In the genomic region with DNA sequence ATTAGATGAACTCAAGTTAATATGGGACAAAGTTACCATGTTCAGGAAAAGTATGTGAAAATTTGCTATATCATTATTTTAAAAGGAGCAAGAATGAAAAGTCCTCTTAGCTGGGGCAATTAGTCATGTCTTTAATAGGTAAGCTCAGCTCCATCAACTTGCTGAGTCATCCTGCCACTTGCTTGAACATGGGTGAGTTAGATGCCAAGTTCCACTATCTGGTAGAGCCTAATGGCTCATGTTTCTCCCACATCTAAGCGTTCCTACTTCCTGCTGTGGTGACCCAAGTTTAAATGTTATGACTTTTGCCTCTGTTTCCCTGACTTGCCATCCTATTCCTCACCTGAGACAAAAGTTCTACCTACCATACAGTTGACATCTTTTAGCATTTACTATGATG, we compare ENCODE assay signal across 11 cellular contexts.
A peak's percentile ranks its signal among the peaks of the same experiment; 100 is the strongest.
DNase-seq lines count a peak whose midpoint lies in the region; ATAC-seq and TF ChIP-seq lines count a peak whose summit lies in the region.
"Had no signal": no experiment of that assay in that cellular context is flagged by ENCODE, and none has a peak within 500 bp of the region (broad histone marks: within the 10 kb centered on the region; RNA-seq: fewer than 3 reads in every experiment).

No MANE protein-coding gene starts in this region.

- H3K4me3 ChIP-seq in choroid plexus epithelial cell (ENCODE audit: low read depth, low read length): no peak overlapping the region
- H3K4me3 ChIP-seq: spleen, stomach had no signal

- CTCF ChIA-PET in activated CD4-positive, alpha-beta memory T cell treated with anti-CD3 and anti-CD28 coated beads for 36 hours (lab: Charles Lee): no interaction called here
- CTCF ChIA-PET in activated CD4-positive, alpha-beta memory T cell treated with anti-CD3 and anti-CD28 coated beads, Interleukin-2, amount 10 ng/mL, durations not matched to agents 7 days and 5 days (lab: Charles Lee): no interaction called here

- no peaks in the 10 kb centered on the region for H3K36me3 Mint-ChIP-seq in activated CD4-positive, alpha-beta memory T cell treated with anti-CD3 and anti-CD28 coated beads for 36 hours
- no peaks in the 10 kb centered on the region for H3K36me3 Mint-ChIP-seq in activated CD4-positive, alpha-beta memory T cell treated with anti-CD3 and anti-CD28 coated beads, Interleukin-2, amount 10 ng/mL, durations not matched to agents 7 days and 5 days (ENCODE audit: low read depth)
- H3K36me3 Mint-ChIP-seq: T-cell had no signal

- H3K4me1 Mint-ChIP-seq in activated CD4-positive, alpha-beta memory T cell treated with anti-CD3 and anti-CD28 coated beads for 36 hours (ENCODE audit: low read depth): peaks cover 8% of the 10 kb centered on the region
- peaks cover 3% of the 10 kb centered on the region for H3K4me1 Mint-ChIP-seq in activated CD4-positive, alpha-beta memory T cell treated with anti-CD3 and anti-CD28 coated beads, Interleukin-2, amount 10 ng/mL, durations not matched to agents 7 days and 5 days
- H3K4me1 Mint-ChIP-seq: T-cell had no signal

- peak; percentile 28 for DNase-seq in activated CD4-positive, alpha-beta memory T cell treated with anti-CD3 and anti-CD28 coated beads for 36 hours
- DNase-seq in activated CD4-positive, alpha-beta memory T cell treated with anti-CD3 and anti-CD28 coated beads, Interleukin-2, amount 10 ng/mL, durations not matched to agents 7 days and 5 days: no peak
- peak; percentile 56 for DNase-seq in NCI-H226
- peak; percentile 3 for DNase-seq in choroid plexus epithelial cell (ENCODE audit: low read depth)
- peak; percentile 94 for DNase-seq in renal cortical epithelial cell (ENCODE audit: low read depth)
- DNase-seq in NCI-H1417 (lab: John Stamatoyannopoulos, UW): no peak
- no peak for DNase-seq in SW 1271 (lab: John Stamatoyannopoulos, UW)
- DNase-seq: spleen, stomach, T-cell had no signal

- no peak overlapping the region for H3K4me3 Mint-ChIP-seq in activated CD4-positive, alpha-beta memory T cell treated with anti-CD3 and anti-CD28 coated beads for 36 hours
- no peak overlapping the region for H3K4me3 Mint-ChIP-seq in activated CD4-positive, alpha-beta memory T cell treated with anti-CD3 and anti-CD28 coated beads, Interleukin-2, amount 10 ng/mL, durations not matched to agents 7 days and 5 days
- H3K4me3 Mint-ChIP-seq: T-cell had no signal

- no peak overlapping the region for H3K27ac Mint-ChIP-seq in activated CD4-positive, alpha-beta memory T cell treated with anti-CD3 and anti-CD28 coated beads for 36 hours
- no peak overlapping the region for H3K27ac Mint-ChIP-seq in activated CD4-positive, alpha-beta memory T cell treated with anti-CD3 and anti-CD28 coated beads, Interleukin-2, amount 10 ng/mL, durations not matched to agents 7 days and 5 days
- H3K27ac Mint-ChIP-seq: T-cell had no signal

- intact Hi-C loops in activated CD4-positive, alpha-beta memory T cell treated with anti-CD3 and anti-CD28 coated beads for 36 hours (cut with micrococcal nuclease): no loop called here

- POLR2A ChIA-PET in activated CD4-positive, alpha-beta memory T cell treated with anti-CD3 and anti-CD28 coated beads for 36 hours (lab: Charles Lee): no interaction called here
- POLR2A ChIA-PET in activated CD4-positive, alpha-beta memory T cell treated with anti-CD3 and anti-CD28 coated beads, Interleukin-2, amount 10 ng/mL, durations not matched to agents 7 days and 5 days (lab: Charles Lee): no interaction called here

- TF ChIP-seq CTCF in choroid plexus epithelial cell (conservative IDR thresholded peaks at IDR 0.05; ENCODE audit: low read depth, low read length): no peak

- ATAC-seq in GM21619 (IDR thresholded peaks at IDR 0.05; ENCODE audit: unreplicated experiment): no peak
- ATAC-seq: T-cell had no signal

- H3K9me3 Mint-ChIP-seq in activated CD4-positive, alpha-beta memory T cell treated with anti-CD3 and anti-CD28 coated beads for 36 hours: no peaks in the 10 kb centered on the region
- H3K9me3 Mint-ChIP-seq in activated CD4-positive, alpha-beta memory T cell treated with anti-CD3 and anti-CD28 coated beads, Interleukin-2, amount 10 ng/mL, durations not matched to agents 7 days and 5 days: no peaks in the 10 kb centered on the region
- H3K9me3 Mint-ChIP-seq: T-cell had no signal

- H3K27me3 Mint-ChIP-seq in activated CD4-positive, alpha-beta memory T cell treated with anti-CD3 and anti-CD28 coated beads for 36 hours: no peaks in the 10 kb centered on the region
- H3K27me3 Mint-ChIP-seq in activated CD4-positive, alpha-beta memory T cell treated with anti-CD3 and anti-CD28 coated beads, Interleukin-2, amount 10 ng/mL, durations not matched to agents 7 days and 5 days: no peaks in the 10 kb centered on the region

Comparison
In these comparisons a context has a peak if more than half of its experiments do, and no peak if none do; other contexts are left out.
1. DNase-seq: peak in activated CD4-positive, alpha-beta memory T cell treated with anti-CD3 and anti-CD28 coated beads for 36 hours (single experiment), NCI-H226 (single experiment), choroid plexus epithelial cell (single experiment) and renal cortical epithelial cell (single experiment); none in activated CD4-positive, alpha-beta memory T cell treated with anti-CD3 and anti-CD28 coated beads, Interleukin-2, amount 10 ng/mL, durations not matched to agents 7 days and 5 days (single experiment), NCI-H1417 (0 of 3) and SW 1271 (0 of 2).